In the genomic region with DNA sequence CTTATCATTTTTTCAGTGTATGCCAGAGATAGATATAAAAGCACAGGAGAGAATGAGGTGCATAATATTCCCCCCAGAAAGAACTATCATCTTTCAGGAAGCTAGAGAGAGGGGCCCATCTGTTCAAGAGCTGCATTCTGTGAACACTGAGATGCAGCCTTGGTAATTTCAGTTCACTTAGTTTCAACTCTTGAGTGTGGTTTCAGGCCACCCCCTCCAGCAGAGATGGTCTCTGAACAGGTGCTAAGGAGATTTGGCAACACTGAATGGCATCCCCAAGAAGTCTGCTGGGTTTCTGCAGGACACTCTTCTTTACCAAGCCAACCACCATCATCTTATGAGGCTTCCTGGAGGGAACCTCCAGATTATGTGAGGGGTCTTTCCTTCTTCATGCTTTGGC, we compare ENCODE assay signal across 16 cellular contexts. TPM values are rescaled to one million over a fixed set of nuclear protein-coding genes. Genes with fewer than 3 reads are reported as not detected.
DNase-seq lines count a peak whose midpoint lies in the region; ATAC-seq, FAIRE-seq and TF ChIP-seq lines count a peak whose summit lies in the region.
"Had no signal": no experiment of that assay in that cellular context is flagged by ENCODE, and none has a peak within 500 bp of the region (broad histone marks: within the 10 kb centered on the region; RNA-seq: fewer than 3 reads in every experiment).

No MANE protein-coding gene starts in this region.

- no peaks in the 10 kb centered on the region for H3K9me2 ChIP-seq in MM.1S (replicated peaks; ENCODE audit: insufficient read depth, low read length)

- H3K9ac ChIP-seq in MM.1S (ENCODE audit: low read length), result no peak overlapping the region
- H3K9ac ChIP-seq: parathyroid adenoma had no signal

- ATAC-seq in GM19463 (IDR thresholded peaks at IDR 0.05; ENCODE audit: unreplicated experiment) (peak; percentile 51), HG02852 (IDR thresholded peaks at IDR 0.05; ENCODE audit: unreplicated experiment) (peak; percentile 77)
- ATAC-seq: activated CD4-positive, CD25-positive, alpha-beta regulatory T cell treated with anti-CD3 and anti-CD28 coated beads, Interleukin-2, amount 50 U/mL, for 24 hours; T-cell had no signal

- POLR2A ChIA-PET in A673 (lab: Charles Lee; ENCODE audit: low non-redundant PET), result no interaction called here

- peak overlapping the region; percentile 82 for H3K27ac ChIP-seq in MM.1S (ENCODE audit: low read length)
- no peak overlapping the region for H3K27ac ChIP-seq in A673 (ENCODE audit: low read depth, low read length, poor library complexity, severe bottlenecking)
- H3K27ac ChIP-seq: adrenal gland, parathyroid adenoma, thoracic aorta had no signal

- H3F3A ChIP-seq in MM.1S (ENCODE audit: insufficient read depth, low read length), result peaks cover 42% of the 10 kb centered on the region

- H3K36me3 ChIP-seq in MM.1S (replicated peaks; ENCODE audit: insufficient read depth, low read length) (no peaks in the 10 kb centered on the region), A673 (ENCODE audit: insufficient read depth, low read length, poor library complexity, severe bottlenecking) (no peaks in the 10 kb centered on the region)
- H3K36me3 ChIP-seq: adrenal gland, thoracic aorta had no signal

- H2AFZ ChIP-seq in MM.1S (ENCODE audit: low read length), result no peak overlapping the region
- H2AFZ ChIP-seq: parathyroid adenoma had no signal

- TF ChIP-seq POLR2A in GM12892 (IDR thresholded peaks at IDR 0.05; ENCODE audit: low read depth, low read length), result no peak

- CTCF ChIA-PET in A673 (lab: Charles Lee), result no interaction called here

- no peaks in the 10 kb centered on the region for H3K9me3 ChIP-seq in MM.1S (replicated peaks; ENCODE audit: insufficient read depth, low read length)
- H3K9me3 ChIP-seq in A673 (ENCODE audit: low read depth, low read length, poor library complexity, severe bottlenecking), result no peaks in the 10 kb centered on the region
- H3K9me3 ChIP-seq: adrenal gland, thoracic aorta had no signal

- peaks cover 12% of the 10 kb centered on the region; the same call in 1 of the 2 replicates for H3K79me2 ChIP-seq in MM.1S (ENCODE audit: low read length)
- H3K79me2 ChIP-seq: parathyroid adenoma had no signal

- FAIRE-seq in GM12892 (lab: Jason Lieb, UNC), result peak; percentile 63

- intact Hi-C loops in A673 (cut with micrococcal nuclease; ENCODE audit: unreplicated experiment), result no loop called here

- DNase-seq in GM12892 (ENCODE audit: insufficient read length) (no peak), MM.1S (peak; percentile 88), COR-L47 (lab: John Stamatoyannopoulos, UW) (no peak), ureter (ENCODE audit: low spot score) (no peak), A673 (ENCODE audit: low spot score) (no peak)
- no peak for DNase-seq in activated effector memory CD4-positive, alpha-beta T cell treated with anti-CD3 and anti-CD28 coated beads, Interleukin-2, amount 50 U/mL, for 16 hours
- DNase-seq: activated T-cell treated with anti-CD3 and anti-CD28 coated beads for 4 hours, adrenal gland, NCI-H2171 treated with DMSO at 0.1 percent for 48 hours, OCI-M1, T-cell had no signal

- no peak overlapping the region for H3K4me3 ChIP-seq in MM.1S (ENCODE audit: low read length)
- no peak overlapping the region for H3K4me3 ChIP-seq in A673 (ENCODE audit: low read depth, low read length, poor library complexity, severe bottlenecking)
- H3K4me3 ChIP-seq: adrenal gland, thoracic aorta had no signal

- no peaks in the 10 kb centered on the region for H4K20me1 ChIP-seq in MM.1S (ENCODE audit: insufficient read depth, low read length)

- BruUV-seq in A673 (replicated peaks; lab: Mats Ljungman, UMichigan), result no TSS peak

- no peak for TF ChIP-seq CTCF in MM.1S (IDR thresholded peaks at IDR 0.05; ENCODE audit: low read length)
- TF ChIP-seq CTCF in A673 (conservative IDR thresholded peaks at IDR 0.05; ENCODE audit: low read depth, low read length), result no peak

- peak overlapping the region; percentile 46 for H3K4me2 ChIP-seq in MM.1S (ENCODE audit: low read depth, low read length)

- H3K4me1 ChIP-seq in MM.1S (ENCODE audit: low read length), result peaks cover 64% of the 10 kb centered on the region
- no peaks in the 10 kb centered on the region for H3K4me1 ChIP-seq in A673 (ENCODE audit: insufficient read depth, low read length, poor library complexity, severe bottlenecking)
- H3K4me1 ChIP-seq: parathyroid adenoma had no signal

- H3K27me3 ChIP-seq in MM.1S (replicated peaks; ENCODE audit: insufficient read depth, low read length) (no peaks in the 10 kb centered on the region), A673 (replicated peaks; ENCODE audit: insufficient read depth, low read depth, low read length, poor library complexity) (no peaks in the 10 kb centered on the region)
- H3K27me3 ChIP-seq: adrenal gland had no signal

RNA-seq across cellular contexts. Expression of gene LIMD1, which starts 30.4 kb away (rescaled TPM):
- polyA plus RNA-seq in GM12892 (2012; ENCODE audit: missing spikeins), result 20.1 TPM
- total RNA-seq in ureter, result 62.5 TPM
- total RNA-seq in A673 (2021), result 18.5 and 20.7 TPM in 2 replicates
